ENCODE assay signal across 37 cellular contexts in genomic region chr2:104708967-104709366, GRCh38.
"Had no signal": no experiment of that assay in that cellular context is flagged by ENCODE, and none has a peak within 500 bp of the region (broad histone marks: within the 10 kb centered on the region; RNA-seq: fewer than 3 reads in every experiment).

No MANE protein-coding gene starts in this region.

- H3K27ac ChIP-seq: adrenal gland, ascending aorta, body of pancreas, brain microvascular endothelial cell, breast epithelium, cardiac muscle cell had no signal

- H3K9me3 Mint-ChIP-seq: activated naive CD4-positive, alpha-beta T cell treated with anti-CD3 and anti-CD28 coated beads for 36 hours; activated naive CD4-positive, alpha-beta T cell treated with anti-CD3 and anti-CD28 coated beads, Interleukin-2, amount 10 ng/mL, durations not matched to agents 7 days and 5 days; activated naive CD4-positive, alpha-beta T cell treated with anti-CD3 and anti-CD28 coated beads, Interleukin-2, amount 50 U/mL, for 24 hours; activated naive CD4-positive, alpha-beta T cell treated with anti-CD3 and anti-CD28 coated beads, Interleukin-2, amount 50 U/mL, for 72 hours; activated naive CD8-positive, alpha-beta T cell treated with anti-CD3 and anti-CD28 coated beads, Interleukin-2, amount 10 ng/mL, durations not matched to agents 7 days and 5 days; activated naive CD8-positive, alpha-beta T cell treated with anti-CD3 and anti-CD28 coated beads, Interleukin-2, amount 50 U/mL, for 24 hours; activated T-cell treated with anti-CD3 and anti-CD28 coated beads, Interleukin-2, amount 50 U/mL, for 24 hours; activated T-cell treated with anti-CD3 and anti-CD28 coated beads, Interleukin-2, amount 50 U/mL, for 4 hours; activated T-cell treated with anti-CD3 and anti-CD28 coated beads, Interleukin-2, amount 50 U/mL, for 72 hours; activated T-helper 1 cell treated with anti-CD3 and anti-CD28 coated beads, Interleukin-12 subunit alpha, Interleukin-12 subunit beta, Interleukin-2, Interleukin-4 antibody, amounts not matched to agents 30 ng/mL and 10 ng/mL and 1 ng/mL, durations not matched to agents 14 hours and 24 hours and 36 hours; activated T-helper 2 cell treated with anti-CD3 and anti-CD28 coated beads, Interferon-gamma antibody, Interleukin-2, Interleukin-4, amounts not matched to agents 10 μg/mL and 5 μg/mL and 100 μg/mL, durations not matched to agents 14 hours and 24 hours and 36 hours had no signal

- H3K27me3 ChIP-seq: adrenal gland, ascending aorta, body of pancreas, brain microvascular endothelial cell, breast epithelium had no signal

- H3K27ac Mint-ChIP-seq: activated naive CD4-positive, alpha-beta T cell treated with anti-CD3 and anti-CD28 coated beads for 36 hours; activated naive CD4-positive, alpha-beta T cell treated with anti-CD3 and anti-CD28 coated beads, Interleukin-2, amount 10 ng/mL, durations not matched to agents 7 days and 5 days; activated naive CD4-positive, alpha-beta T cell treated with anti-CD3 and anti-CD28 coated beads, Interleukin-2, amount 50 U/mL, for 24 hours; activated naive CD4-positive, alpha-beta T cell treated with anti-CD3 and anti-CD28 coated beads, Interleukin-2, amount 50 U/mL, for 72 hours; activated naive CD8-positive, alpha-beta T cell; activated naive CD8-positive, alpha-beta T cell treated with anti-CD3 and anti-CD28 coated beads for 36 hours; activated naive CD8-positive, alpha-beta T cell treated with anti-CD3 and anti-CD28 coated beads, Interleukin-2, amount 10 ng/mL, durations not matched to agents 7 days and 5 days; activated naive CD8-positive, alpha-beta T cell treated with anti-CD3 and anti-CD28 coated beads, Interleukin-2, amount 50 U/mL, for 24 hours; activated T-cell treated with anti-CD3 and anti-CD28 coated beads, Interleukin-2, amount 50 U/mL, for 24 hours; activated T-cell treated with anti-CD3 and anti-CD28 coated beads, Interleukin-2, amount 50 U/mL, for 72 hours; activated T-helper 1 cell treated with anti-CD3 and anti-CD28 coated beads, Interleukin-12 subunit alpha, Interleukin-12 subunit beta, Interleukin-2, Interleukin-4 antibody, amounts not matched to agents 30 ng/mL and 10 ng/mL and 1 ng/mL, durations not matched to agents 14 hours and 24 hours and 36 hours; activated T-helper 17 cell treated with anti-CD3 and anti-CD28 coated beads, Interleukin-2, amount 50 U/mL, for 72 hours; activated T-helper 2 cell treated with anti-CD3 and anti-CD28 coated beads, Interferon-gamma antibody, Interleukin-2, Interleukin-4, amounts not matched to agents 10 μg/mL and 5 μg/mL and 100 μg/mL, durations not matched to agents 14 hours and 24 hours and 36 hours; brain had no signal

- H3K4me3 Mint-ChIP-seq: activated naive CD4-positive, alpha-beta T cell treated with anti-CD3 and anti-CD28 coated beads for 36 hours; activated naive CD4-positive, alpha-beta T cell treated with anti-CD3 and anti-CD28 coated beads, Interleukin-2, amount 10 ng/mL, durations not matched to agents 7 days and 5 days; activated naive CD4-positive, alpha-beta T cell treated with anti-CD3 and anti-CD28 coated beads, Interleukin-2, amount 50 U/mL, for 24 hours; activated naive CD8-positive, alpha-beta T cell; activated naive CD8-positive, alpha-beta T cell treated with anti-CD3 and anti-CD28 coated beads for 36 hours; activated naive CD8-positive, alpha-beta T cell treated with anti-CD3 and anti-CD28 coated beads, Interleukin-2, amount 10 ng/mL, durations not matched to agents 7 days and 5 days; activated naive CD8-positive, alpha-beta T cell treated with anti-CD3 and anti-CD28 coated beads, Interleukin-2, amount 50 U/mL, for 24 hours; activated T-cell treated with anti-CD3 and anti-CD28 coated beads, Interleukin-2, amount 50 U/mL, for 24 hours; activated T-cell treated with anti-CD3 and anti-CD28 coated beads, Interleukin-2, amount 50 U/mL, for 4 hours; activated T-cell treated with anti-CD3 and anti-CD28 coated beads, Interleukin-2, amount 50 U/mL, for 72 hours; activated T-helper 1 cell treated with anti-CD3 and anti-CD28 coated beads, Interleukin-12 subunit alpha, Interleukin-12 subunit beta, Interleukin-2, Interleukin-4 antibody, amounts not matched to agents 30 ng/mL and 10 ng/mL and 1 ng/mL, durations not matched to agents 14 hours and 24 hours and 36 hours; activated T-helper 17 cell treated with anti-CD3 and anti-CD28 coated beads, Interleukin-2, amount 50 U/mL, for 72 hours; brain; central memory CD8-positive, alpha-beta T cell had no signal

- H3K4me1 Mint-ChIP-seq: activated naive CD4-positive, alpha-beta T cell treated with anti-CD3 and anti-CD28 coated beads, Interleukin-2, amount 10 ng/mL, durations not matched to agents 7 days and 5 days; activated naive CD4-positive, alpha-beta T cell treated with anti-CD3 and anti-CD28 coated beads, Interleukin-2, amount 50 U/mL, for 24 hours; activated naive CD8-positive, alpha-beta T cell treated with anti-CD3 and anti-CD28 coated beads for 36 hours; activated naive CD8-positive, alpha-beta T cell treated with anti-CD3 and anti-CD28 coated beads, Interleukin-2, amount 10 ng/mL, durations not matched to agents 7 days and 5 days; activated naive CD8-positive, alpha-beta T cell treated with anti-CD3 and anti-CD28 coated beads, Interleukin-2, amount 50 U/mL, for 24 hours; activated T-helper 17 cell treated with anti-CD3 and anti-CD28 coated beads, Interleukin-2, amount 50 U/mL, for 72 hours; central memory CD8-positive, alpha-beta T cell had no signal

- DNase-seq: activated effector memory CD4-positive, alpha-beta T cell treated with anti-CD3 and anti-CD28 coated beads, Interleukin-2, amount 50 U/mL, for 16 hours; activated effector memory CD4-positive, alpha-beta T cell treated with Interleukin-2 at 50 U/mL for 16 hours; activated gamma-delta T cell; activated gamma-delta T cell treated with Interleukin-2 at 50 U/mL for 16 hours; activated naive CD4-positive, alpha-beta T cell; activated naive CD4-positive, alpha-beta T cell treated with anti-CD3 and anti-CD28 coated beads for 36 hours; activated naive CD4-positive, alpha-beta T cell treated with anti-CD3 and anti-CD28 coated beads, Interleukin-2, amount 10 ng/mL, durations not matched to agents 7 days and 5 days; activated naive CD4-positive, alpha-beta T cell treated with anti-CD3 and anti-CD28 coated beads, Interleukin-2, amount 50 U/mL, for 16 hours; activated naive CD4-positive, alpha-beta T cell treated with Interleukin-2 at 50 U/mL for 16 hours; activated naive CD8-positive, alpha-beta T cell treated with anti-CD3 and anti-CD28 coated beads for 36 hours; activated naive CD8-positive, alpha-beta T cell treated with anti-CD3 and anti-CD28 coated beads, Interleukin-2, amount 10 ng/mL, durations not matched to agents 7 days and 5 days; activated naive CD8-positive, alpha-beta T cell treated with anti-CD3 and anti-CD28 coated beads, Interleukin-2, amount 50 U/mL, for 24 hours; activated T-cell treated with anti-CD3 and anti-CD28 coated beads, Interleukin-2, amount 50 U/mL, for 1 hour; activated T-cell treated with anti-CD3 and anti-CD28 coated beads, Interleukin-2, amount 50 U/mL, for 24 hours; activated T-cell treated with anti-CD3 and anti-CD28 coated beads, Interleukin-2, amount 50 U/mL, for 4 hours; activated T-cell treated with anti-CD3 and anti-CD28 coated beads, Interleukin-2, amount 50 U/mL, for 48 hours; activated T-cell treated with anti-CD3 and anti-CD28 coated beads, Interleukin-2, amount 50 U/mL, for 72 hours; adrenal gland; amniotic stem cell; amygdala; anterior cingulate cortex; aorta; body of pancreas; brain microvascular endothelial cell; central memory CD4-positive, alpha-beta T cell; cerebellar nuclear complex had no signal

- H3K36me3 ChIP-seq: adrenal gland, ascending aorta, brain microvascular endothelial cell, breast epithelium, cardiac muscle cell had no signal

- H3K27me3 Mint-ChIP-seq: activated naive CD4-positive, alpha-beta T cell treated with anti-CD3 and anti-CD28 coated beads, Interleukin-2, amount 10 ng/mL, durations not matched to agents 7 days and 5 days; activated naive CD4-positive, alpha-beta T cell treated with anti-CD3 and anti-CD28 coated beads, Interleukin-2, amount 50 U/mL, for 24 hours; activated naive CD8-positive, alpha-beta T cell; activated naive CD8-positive, alpha-beta T cell treated with anti-CD3 and anti-CD28 coated beads, Interleukin-2, amount 50 U/mL, for 24 hours; activated T-cell treated with anti-CD3 and anti-CD28 coated beads, Interleukin-2, amount 50 U/mL, for 24 hours; central memory CD8-positive, alpha-beta T cell had no signal

- H3K4me1 ChIP-seq: adrenal gland, ascending aorta, body of pancreas, breast epithelium had no signal

- H3K9me3 ChIP-seq: adrenal gland, ascending aorta, body of pancreas, breast epithelium had no signal

- H3K36me3 Mint-ChIP-seq: activated naive CD4-positive, alpha-beta T cell treated with anti-CD3 and anti-CD28 coated beads, Interleukin-2, amount 10 ng/mL, durations not matched to agents 7 days and 5 days; activated naive CD4-positive, alpha-beta T cell treated with anti-CD3 and anti-CD28 coated beads, Interleukin-2, amount 50 U/mL, for 24 hours; activated naive CD4-positive, alpha-beta T cell treated with anti-CD3 and anti-CD28 coated beads, Interleukin-2, amount 50 U/mL, for 72 hours; activated naive CD8-positive, alpha-beta T cell; activated naive CD8-positive, alpha-beta T cell treated with anti-CD3 and anti-CD28 coated beads for 36 hours; activated naive CD8-positive, alpha-beta T cell treated with anti-CD3 and anti-CD28 coated beads, Interleukin-2, amount 10 ng/mL, durations not matched to agents 7 days and 5 days had no signal

- ATAC-seq: activated naive CD4-positive, alpha-beta T cell treated with anti-CD3 and anti-CD28 coated beads, Interleukin-2, amount 50 U/mL, for 72 hours; activated naive CD8-positive, alpha-beta T cell treated with anti-CD3 and anti-CD28 coated beads, Interleukin-2, amount 50 U/mL, for 24 hours; activated T-cell treated with anti-CD3 and anti-CD28 coated beads, Interleukin-2, amount 50 U/mL, for 4 hours; activated T-cell treated with anti-CD3 and anti-CD28 coated beads, Interleukin-2, amount 50 U/mL, for 72 hours; activated T-helper 17 cell treated with anti-CD3 and anti-CD28 coated beads, Interleukin-2, amount 50 U/mL, for 72 hours; body of pancreas had no signal

- H3K4me3 ChIP-seq: adrenal gland, ascending aorta, body of pancreas, breast epithelium, cardiac muscle cell had no signal
